ENCODE assay signal across 19 cellular contexts in the genomic region with DNA sequence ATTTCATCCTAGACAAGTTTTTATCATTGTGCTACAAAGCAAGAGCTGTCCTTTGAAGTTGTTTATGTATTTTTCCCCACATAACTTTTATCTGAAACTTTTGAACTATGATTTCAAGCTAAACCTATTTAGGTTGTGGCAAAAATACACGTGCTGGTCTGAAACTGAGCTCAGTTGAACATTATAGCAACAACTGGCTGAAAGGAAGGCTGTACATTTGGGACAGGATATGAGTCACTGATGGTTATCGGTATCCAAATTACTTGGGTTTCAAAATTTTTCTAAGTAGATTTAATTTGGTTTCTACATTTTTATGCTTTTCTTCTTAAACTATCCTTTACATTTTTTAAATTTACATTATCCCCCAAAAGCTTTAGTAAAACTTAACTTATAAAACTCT.
DNase-seq lines count a peak whose midpoint lies in the region; ATAC-seq and TF ChIP-seq lines count a peak whose summit lies in the region.
"Had no signal": no experiment of that assay in that cellular context is flagged by ENCODE, and none has a peak within 500 bp of the region (broad histone marks: within the 10 kb centered on the region; RNA-seq: fewer than 3 reads in every experiment).

No MANE protein-coding gene starts in this region.

- no peaks in the 10 kb centered on the region for H3K27me3 ChIP-seq in AG04450 (ENCODE audit: control insufficient read depth, insufficient read depth, low read length)
- H3K27me3 ChIP-seq: vagina had no signal

- H3K27ac ChIP-seq in AG04450 (ENCODE audit: low read depth, low read length) = no peak overlapping the region
- H3K27ac ChIP-seq: vagina, WERI-Rb-1 had no signal

- POLR2A ChIA-PET in AG04450 (lab: Yijun Ruan, JAX) = no interaction called here

- H3K4me3 ChIP-seq in AG04450 (ENCODE audit: low read depth, low read length) (no peak overlapping the region), fibroblast of pulmonary artery (replicated peaks; ENCODE audit: low read depth, low read length) (no peak overlapping the region)
- H3K4me3 ChIP-seq: lung, vagina had no signal

- TF ChIP-seq CTCF in AG04450 (IDR thresholded peaks at IDR 0.05; ENCODE audit: low read depth, low read length) (no peak), fibroblast of pulmonary artery (IDR thresholded peaks at IDR 0.05; ENCODE audit: low read length, missing control alignments) (no peak)

- DNase-seq in AG04450 (ENCODE audit: low read depth, low spot score) (peak; percentile 27), KBM-7 (peak; percentile 55), fibroblast of pulmonary artery (ENCODE audit: low read depth) (peak; percentile 52), NCI-H1417 (lab: John Stamatoyannopoulos, UW) (no peak)
- no peak for DNase-seq in stimulated activated naive CD4-positive, alpha-beta T cell (lab: John Stamatoyannopoulos, UW)
- no peak for DNase-seq in central memory CD4-positive, alpha-beta T cell
- DNase-seq: activated CD8-positive, alpha-beta memory T cell treated with anti-CD3 and anti-CD28 coated beads, Interleukin-2, amount 50 U/mL, for 4 hours; DMS79 treated with DMSO at 0.1 percent for 48 hours; endodermal cell; hippocampal formation; NCI-H446; occipital lobe; Right ventricle myocardium superior; WERI-Rb-1 had no signal

- ATAC-seq in SK-N-SH treated with all-trans-retinoic acid at 6 μM for 48 hours (peak; percentile 82), HG03095 (IDR thresholded peaks at IDR 0.05; ENCODE audit: unreplicated experiment) (no peak)
- ATAC-seq: HCT116 had no signal

- peaks cover 5% of the 10 kb centered on the region; the same call in 1 of the 2 replicates for H3K9me3 ChIP-seq in AG04450 (ENCODE audit: control insufficient read depth, insufficient read depth, low read length)
- H3K9me3 ChIP-seq: vagina had no signal

- in situ Hi-C loops in KBM-7 (cut with MboI; ENCODE audit: low pct_unique_long_range_greater_than_20kb, low sequenced_read_pairs) = no loop called here

- CTCF ChIA-PET in AG04450 (lab: Charles Lee) = interaction anchor here (0.6 to 3.8 kb wide), 4 partner anchors 11 to 1881 kb away, joined by 3 to 17 read pairs (median 3); no protein-coding TSS in a partner anchor

TF ChIP-seq in SK-N-SH treated with all-trans-retinoic acid at 6 μM for 48 hours, 23 proteins besides CTCF, POLR2A, EP300 and RAD21:
- peak; percentile 10; the same call in 1 of the 2 replicates for TF ChIP-seq ISL1 (CRISPR knock-in tag; IDR thresholded peaks at IDR 0.05)
- no peak for TF ChIP-seq ZNF565 (CRISPR knock-in tag; conservative IDR thresholded peaks at IDR 0.05; ENCODE audit: low read depth)

Comparison
In these comparisons a context has a peak if more than half of its experiments do, and no peak if none do; other contexts are left out.
1. DNase-seq: peak in AG04450 (single experiment), KBM-7 (single experiment) and fibroblast of pulmonary artery (single experiment); none in NCI-H1417 (0 of 3), stimulated activated naive CD4-positive, alpha-beta T cell (0 of 6) and central memory CD4-positive, alpha-beta T cell (single experiment).